15 cellular contexts compared by ENCODE assay signal in genomic region chrX:4656419-4656818, GRCh38.
"Had no signal": no experiment of that assay in that cellular context is flagged by ENCODE, and none has a peak within 500 bp of the region (broad histone marks: within the 10 kb centered on the region; RNA-seq: fewer than 3 reads in every experiment).

No MANE protein-coding gene starts in this region.

- H3K4me1 Mint-ChIP-seq: natural killer cell, neural crest cell had no signal

- H3K27me3 Mint-ChIP-seq: dendritic cell treated with granulocyte-macrophage colony-stimulating factor and Interleukin-4, amounts not matched to agents 40 ng/mL and 50 ng/mL, for 4 days had no signal

- H3K27ac Mint-ChIP-seq: dendritic cell treated with granulocyte-macrophage colony-stimulating factor and Interleukin-4, amounts not matched to agents 40 ng/mL and 50 ng/mL, for 4 days; natural killer cell had no signal

- H3K4me3 Mint-ChIP-seq: dendritic cell treated with granulocyte-macrophage colony-stimulating factor and Interleukin-4, amounts not matched to agents 40 ng/mL and 50 ng/mL, for 4 days; natural killer cell; neural crest cell had no signal

- H3K27me3 ChIP-seq: foreskin keratinocyte, upper lobe of left lung, uterus had no signal

- H3K9me3 ChIP-seq: upper lobe of left lung, uterus had no signal

- H3K36me3 ChIP-seq: upper lobe of left lung, uterus had no signal

- H3K4me1 ChIP-seq: foreskin keratinocyte, upper lobe of left lung, uterus had no signal

- ATAC-seq: foreskin keratinocyte, left lobe of liver, mucosa of descending colon, natural killer cell, right cardiac atrium had no signal

- DNase-seq: erythroblast; kidney glomerular epithelial cell; mucosa of descending colon; natural killer cell; right cardiac atrium; small intestine; stimulated activated CD4-positive, alpha-beta T cell treated with anti-CD3 and anti-CD28 coated beads, Interleukin-12 subunit alpha, Interleukin-12 subunit beta, amount 100 ng/mL, for 4 hours; stimulated activated naive CD4-positive, alpha-beta T cell; upper lobe of left lung; uterus had no signal

- FAIRE-seq: islet of Langerhans, small intestine had no signal

- H3K4me3 ChIP-seq: mucosa of descending colon, upper lobe of left lung, uterus had no signal

- H3K27ac ChIP-seq: foreskin keratinocyte, upper lobe of left lung, uterus had no signal
